Comparison of ENCODE assay signal across 8 cellular contexts in the genomic region with DNA sequence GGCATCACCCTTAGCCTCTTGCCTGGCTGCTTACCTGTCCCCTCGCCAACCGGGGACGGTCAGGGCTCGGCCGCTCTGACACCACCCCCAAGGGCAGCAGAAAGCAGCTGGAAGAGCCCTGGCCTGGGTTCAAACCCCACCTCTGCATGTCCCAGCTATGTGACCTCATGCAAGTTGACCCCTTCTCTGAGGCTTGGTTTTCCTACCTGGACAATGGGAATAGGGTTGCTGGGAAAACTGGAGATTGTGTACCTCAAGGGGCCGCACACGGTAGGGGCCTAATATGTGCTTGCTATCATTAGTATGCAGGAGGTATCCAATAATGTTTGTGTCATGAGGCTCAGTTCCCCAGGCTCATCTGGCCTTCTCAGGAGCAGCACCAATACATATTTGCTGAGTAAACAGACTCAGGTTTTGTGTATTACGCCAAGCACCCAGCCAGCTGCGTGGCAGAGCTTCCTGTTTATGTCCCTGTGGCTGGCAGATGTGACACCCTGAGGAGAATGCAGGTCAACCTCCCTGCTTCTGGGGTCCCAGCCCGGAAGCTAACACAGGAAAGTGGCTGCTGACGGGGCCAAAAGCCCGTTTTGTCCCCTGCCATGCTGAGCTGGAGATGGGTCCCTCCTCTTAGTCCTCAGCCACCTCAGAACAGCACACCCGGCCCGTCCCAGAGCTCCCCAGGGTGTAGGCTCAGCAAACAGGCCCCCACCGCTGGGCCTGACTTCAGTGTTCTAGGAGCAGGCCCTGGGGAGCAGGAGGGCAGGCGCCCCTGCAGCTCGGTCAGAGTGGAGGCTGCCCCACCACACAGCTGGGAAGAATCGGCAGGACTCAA. TPM values are rescaled to one million over a fixed set of nuclear protein-coding genes. Genes with fewer than 3 reads are reported as not detected.
A peak's percentile ranks its signal among the peaks of the same experiment; 100 is the strongest.
DNase-seq lines count a peak whose midpoint lies in the region; ATAC-seq and TF ChIP-seq lines count a peak whose summit lies in the region.

No MANE protein-coding gene starts in this region.

- H3K4me1 ChIP-seq in liver (ENCODE audit: control insufficient read depth in 4 of 4, insufficient read depth in 4 of 4, low read length in 3 of 4) = peaks cover 4 to 20% (median 12%) of the 10 kb centered on the region in 4 donors
- H3K4me1 ChIP-seq in thymus (ENCODE audit: control insufficient read depth, insufficient read depth, low read length) = peaks cover 46% of the 10 kb centered on the region

- H3K27ac Mint-ChIP-seq in activated T-helper 1 cell treated with anti-CD3 and anti-CD28 coated beads, Interleukin-12 subunit alpha, Interleukin-12 subunit beta, Interleukin-2, Interleukin-4 antibody, amounts not matched to agents 30 ng/mL and 10 ng/mL and 1 ng/mL, durations not matched to agents 14 hours and 24 hours and 36 hours = peak overlapping the region; percentile 44

- DNase-seq in COR-L47 (lab: John Stamatoyannopoulos, UW) (peak; percentile 85), NCI-H510A treated with DMSO at 0.1 percent for 48 hours (lab: John Stamatoyannopoulos, UW) (peak; percentile 88), posterior vena cava (ENCODE audit: low spot score) (no peak)
- peak; percentile 16 for DNase-seq in activated T-helper 1 cell treated with anti-CD3 and anti-CD28 coated beads, Interleukin-12 subunit alpha, Interleukin-12 subunit beta, Interleukin-2, Interleukin-4 antibody, amounts not matched to agents 30 ng/mL and 10 ng/mL and 1 ng/mL, durations not matched to agents 14 hours and 24 hours and 36 hours (ENCODE audit: low spot score)

- H3K27me3 ChIP-seq in liver (ENCODE audit: control insufficient read depth in 4 of 4, insufficient read depth in 4 of 4, low read length in 3 of 4) = no peaks in the 10 kb centered on the region
- no peaks in the 10 kb centered on the region for H3K27me3 ChIP-seq in thymus (ENCODE audit: control insufficient read depth, insufficient read depth)

- no peaks in the 10 kb centered on the region for H3K9me3 Mint-ChIP-seq in activated T-helper 1 cell treated with anti-CD3 and anti-CD28 coated beads, Interleukin-12 subunit alpha, Interleukin-12 subunit beta, Interleukin-2, Interleukin-4 antibody, amounts not matched to agents 30 ng/mL and 10 ng/mL and 1 ng/mL, durations not matched to agents 14 hours and 24 hours and 36 hours

- peaks cover 5% of the 10 kb centered on the region for H3K4me1 Mint-ChIP-seq in activated T-helper 1 cell treated with anti-CD3 and anti-CD28 coated beads, Interleukin-12 subunit alpha, Interleukin-12 subunit beta, Interleukin-2, Interleukin-4 antibody, amounts not matched to agents 30 ng/mL and 10 ng/mL and 1 ng/mL, durations not matched to agents 14 hours and 24 hours and 36 hours (ENCODE audit: low read depth)

- TF ChIP-seq CTCF in liver (IDR thresholded peaks at IDR 0.05; ENCODE audit: low read depth, low read length, missing input control) = no peak

- 57% methylated on average over 18 of the region's 18 CpGs for WGBS in liver
- 39% methylated on average over 18 of the region's 18 CpGs for WGBS in thymus

- H3K36me3 Mint-ChIP-seq in activated T-helper 1 cell treated with anti-CD3 and anti-CD28 coated beads, Interleukin-12 subunit alpha, Interleukin-12 subunit beta, Interleukin-2, Interleukin-4 antibody, amounts not matched to agents 30 ng/mL and 10 ng/mL and 1 ng/mL, durations not matched to agents 14 hours and 24 hours and 36 hours (ENCODE audit: low read depth) = no peaks in the 10 kb centered on the region

- H3K4me3 ChIP-seq in liver (ENCODE audit: low read depth in 1 of 3, low read length in 3 of 3) (no peak overlapping the region), thymus (ENCODE audit: low read length) (peak overlapping the region; percentile 4)

- TF ChIP-seq RAD21 in liver (IDR thresholded peaks at IDR 0.05) = peak in 1 of 2 donors; percentile 55

- H3K9me3 ChIP-seq in liver (ENCODE audit: control insufficient read depth in 4 of 4, low read length in 3 of 4) = no peaks in the 10 kb centered on the region
- no peaks in the 10 kb centered on the region for H3K9me3 ChIP-seq in thymus (ENCODE audit: control insufficient read depth)

- H3K9ac ChIP-seq in liver (ENCODE audit: low read depth in 1 of 2, low read length in 2 of 2) = no peak overlapping the region

- H3K27ac ChIP-seq in liver (ENCODE audit: low read depth in 1 of 2, low read length in 2 of 2) (peak overlapping the region in 1 of 2 donors; percentile 10), thymus (ENCODE audit: low read depth) (peak overlapping the region; percentile 98)

- no peak overlapping the region for H3K4me3 Mint-ChIP-seq in activated T-helper 1 cell treated with anti-CD3 and anti-CD28 coated beads, Interleukin-12 subunit alpha, Interleukin-12 subunit beta, Interleukin-2, Interleukin-4 antibody, amounts not matched to agents 30 ng/mL and 10 ng/mL and 1 ng/mL, durations not matched to agents 14 hours and 24 hours and 36 hours

- intact Hi-C loops in activated T-helper 1 cell treated with anti-CD3 and anti-CD28 coated beads, Interleukin-12 subunit alpha, Interleukin-12 subunit beta, Interleukin-2, Interleukin-4 antibody, amounts not matched to agents 30 ng/mL and 10 ng/mL and 1 ng/mL, durations not matched to agents 14 hours and 24 hours and 36 hours (cut with micrococcal nuclease) = no loop called here
- intact Hi-C loops in posterior vena cava (cut with DNase I) = no loop called here

- no peaks in the 10 kb centered on the region for H3K27me3 Mint-ChIP-seq in activated T-helper 1 cell treated with anti-CD3 and anti-CD28 coated beads, Interleukin-12 subunit alpha, Interleukin-12 subunit beta, Interleukin-2, Interleukin-4 antibody, amounts not matched to agents 30 ng/mL and 10 ng/mL and 1 ng/mL, durations not matched to agents 14 hours and 24 hours and 36 hours (ENCODE audit: insufficient read depth)

- H3K36me3 ChIP-seq in liver (ENCODE audit: control insufficient read depth in 4 of 4, insufficient read depth in 3 of 4, low read depth in 1 of 4, low read length in 3 of 4) = no peaks in the 10 kb centered on the region
- H3K36me3 ChIP-seq in thymus (ENCODE audit: control insufficient read depth, insufficient read depth) = peaks cover 62% of the 10 kb centered on the region

- ATAC-seq in GM21786 (IDR thresholded peaks at IDR 0.05; ENCODE audit: unreplicated experiment) = peak; percentile 60
- no peak for ATAC-seq in HG02973 (IDR thresholded peaks at IDR 0.05; ENCODE audit: unreplicated experiment)

TF ChIP-seq in liver, 16 proteins besides CTCF, POLR2A, EP300 and RAD21 (continues in another document):
- TF ChIP-seq YY1 (IDR thresholded peaks at IDR 0.05) (no peak), NR2F2 (IDR thresholded peaks at IDR 0.05) (peak; percentile 89), HNF4G (IDR thresholded peaks at IDR 0.05) (no peak), TAF1 (conservative IDR thresholded peaks at IDR 0.05) (no peak)
- TF ChIP-seq, protein P1, sequence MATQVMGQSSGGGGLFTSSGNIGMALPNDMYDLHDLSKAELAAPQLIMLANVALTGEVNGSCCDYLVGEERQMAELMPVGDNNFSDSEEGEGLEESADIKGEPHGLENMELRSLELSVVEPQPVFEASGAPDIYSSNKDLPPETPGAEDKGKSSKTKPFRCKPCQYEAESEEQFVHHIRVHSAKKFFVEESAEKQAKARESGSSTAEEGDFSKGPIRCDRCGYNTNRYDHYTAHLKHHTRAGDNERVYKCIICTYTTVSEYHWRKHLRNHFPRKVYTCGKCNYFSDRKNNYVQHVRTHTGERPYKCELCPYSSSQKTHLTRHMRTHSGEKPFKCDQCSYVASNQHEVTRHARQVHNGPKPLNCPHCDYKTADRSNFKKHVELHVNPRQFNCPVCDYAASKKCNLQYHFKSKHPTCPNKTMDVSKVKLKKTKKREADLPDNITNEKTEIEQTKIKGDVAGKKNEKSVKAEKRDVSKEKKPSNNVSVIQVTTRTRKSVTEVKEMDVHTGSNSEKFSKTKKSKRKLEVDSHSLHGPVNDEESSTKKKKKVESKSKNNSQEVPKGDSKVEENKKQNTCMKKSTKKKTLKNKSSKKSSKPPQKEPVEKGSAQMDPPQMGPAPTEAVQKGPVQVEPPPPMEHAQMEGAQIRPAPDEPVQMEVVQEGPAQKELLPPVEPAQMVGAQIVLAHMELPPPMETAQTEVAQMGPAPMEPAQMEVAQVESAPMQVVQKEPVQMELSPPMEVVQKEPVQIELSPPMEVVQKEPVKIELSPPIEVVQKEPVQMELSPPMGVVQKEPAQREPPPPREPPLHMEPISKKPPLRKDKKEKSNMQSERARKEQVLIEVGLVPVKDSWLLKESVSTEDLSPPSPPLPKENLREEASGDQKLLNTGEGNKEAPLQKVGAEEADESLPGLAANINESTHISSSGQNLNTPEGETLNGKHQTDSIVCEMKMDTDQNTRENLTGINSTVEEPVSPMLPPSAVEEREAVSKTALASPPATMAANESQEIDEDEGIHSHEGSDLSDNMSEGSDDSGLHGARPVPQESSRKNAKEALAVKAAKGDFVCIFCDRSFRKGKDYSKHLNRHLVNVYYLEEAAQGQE (IDR thresholded peaks at IDR 0.05) = no peak

RNA-seq across cellular contexts. Expression of a gene that starts 29.7 kb away (rescaled TPM):
- 1.3 and 1.7 TPM in 2 replicates for total RNA-seq in activated T-helper 1 cell treated with anti-CD3 and anti-CD28 coated beads, Interleukin-12 subunit alpha, Interleukin-12 subunit beta, Interleukin-2, Interleukin-4 antibody, amounts not matched to agents 30 ng/mL and 10 ng/mL and 1 ng/mL, durations not matched to agents 14 hours and 24 hours and 36 hours
- total RNA-seq in liver (10 to 100 TPM; 39.4 to 50.2 TPM), posterior vena cava (100 to 1,000 TPM; 155 to 241 TPM)
- polyA plus RNA-seq in liver (10 to 100 TPM; 10.4 to 26.2 TPM), thymus (106 TPM)

RNA-seq across cellular contexts. Expression of a gene that starts 33.8 kb away (rescaled TPM):
- not detected in 2 replicates for total RNA-seq in activated T-helper 1 cell treated with anti-CD3 and anti-CD28 coated beads, Interleukin-12 subunit alpha, Interleukin-12 subunit beta, Interleukin-2, Interleukin-4 antibody, amounts not matched to agents 30 ng/mL and 10 ng/mL and 1 ng/mL, durations not matched to agents 14 hours and 24 hours and 36 hours
- not detected for total RNA-seq in liver
- not detected for polyA plus RNA-seq in liver
- 0.78 TPM for polyA plus RNA-seq in thymus
- not detected for total RNA-seq in posterior vena cava

RNA-seq across cellular contexts. Expression of a gene that starts 48.3 kb away (rescaled TPM):
- total RNA-seq in activated T-helper 1 cell treated with anti-CD3 and anti-CD28 coated beads, Interleukin-12 subunit alpha, Interleukin-12 subunit beta, Interleukin-2, Interleukin-4 antibody, amounts not matched to agents 30 ng/mL and 10 ng/mL and 1 ng/mL, durations not matched to agents 14 hours and 24 hours and 36 hours = not detected in 2 replicates
- not detected for total RNA-seq in liver
- polyA plus RNA-seq in liver = not detected
- polyA plus RNA-seq in thymus = 0.07 TPM
- not detected for total RNA-seq in posterior vena cava

Comparison
In these comparisons a context has a peak if more than half of its experiments do, and no peak if none do; other contexts are left out.
1. RNA of a gene that starts 29.7 kb away (total RNA-seq): 155 to 241 TPM in posterior vena cava and 39.4 to 50.2 TPM in liver; 1.3 to 1.7 TPM in activated T-helper 1 cell treated with anti-CD3 and anti-CD28 coated beads, Interleukin-12 subunit alpha, Interleukin-12 subunit beta, Interleukin-2, Interleukin-4 antibody, amounts not matched to agents 30 ng/mL and 10 ng/mL and 1 ng/mL, durations not matched to agents 14 hours and 24 hours and 36 hours; every median in the first group is over 10 times any median in the second.